ENCODE assay signal across 8 cellular contexts in genomic region chr14:102314242-102315011, GRCh38. TPM values are rescaled to one million over a fixed set of nuclear protein-coding genes. Genes with fewer than 3 reads are reported as not detected.
DNase-seq lines count a peak whose midpoint lies in the region; ATAC-seq and TF ChIP-seq lines count a peak whose summit lies in the region.

No MANE protein-coding gene starts in this region.

- H3K27me3 ChIP-seq in duodenal mucosa (ENCODE audit: control insufficient read depth in 1 of 2, insufficient read depth in 2 of 2, low read length in 2 of 2) = no peaks in the 10 kb centered on the region
- no peaks in the 10 kb centered on the region for H3K27me3 ChIP-seq in lower lobe of right lung (ENCODE audit: low read depth)

- H3K36me3 ChIP-seq in duodenal mucosa (ENCODE audit: control insufficient read depth in 1 of 2, insufficient read depth in 2 of 2, low read length in 2 of 2) (no peaks in the 10 kb centered on the region), lower lobe of right lung (no peaks in the 10 kb centered on the region)

- peak; percentile 98 for TF ChIP-seq CTCF in lower lobe of right lung (IDR thresholded peaks at IDR 0.05)

- intact Hi-C loops in lower lobe of right lung (cut with DNase I) = no loop called here

- peaks cover 12 to 36% of the 10 kb centered on the region in 2 donors for H3K4me1 ChIP-seq in duodenal mucosa (ENCODE audit: control insufficient read depth in 1 of 2, insufficient read depth in 2 of 2, low read length in 2 of 2)
- H3K4me1 ChIP-seq in lower lobe of right lung = peaks cover 38% of the 10 kb centered on the region

- peak overlapping the region; percentile 71 to 85 for H3K4me3 ChIP-seq in duodenal mucosa (ENCODE audit: low read depth in 1 of 2, low read length in 2 of 2)
- H3K4me3 ChIP-seq in lower lobe of right lung = peak overlapping the region; percentile 56

- H3K27ac ChIP-seq in duodenal mucosa (ENCODE audit: low read depth, low read length) = no peak overlapping the region
- H3K27ac ChIP-seq in lower lobe of right lung = peak overlapping the region; percentile 19

- DNase-seq in AG08396 (ENCODE audit: low spot score) (peak; percentile 84), NCI-H460 (ENCODE audit: extremely low read depth, low read depth) (peak; percentile 82), lower lobe of right lung (peak; percentile 91)
- DNase-seq in activated CD4-positive, alpha-beta T cell treated with anti-CD3 and anti-CD28 coated beads, Interleukin-2, amount 50 U/mL, for 1 hour = peak; percentile 78
- peak; percentile 76 to 77 for DNase-seq in stimulated activated CD4-positive, alpha-beta T cell treated with anti-CD3 and anti-CD28 coated beads, Interleukin-4, amount 100 ng/mL, for 4 hours

- H3K9me3 ChIP-seq in duodenal mucosa (ENCODE audit: control insufficient read depth in 1 of 2, low read length in 2 of 2) (no peaks in the 10 kb centered on the region), lower lobe of right lung (no peaks in the 10 kb centered on the region)

- H3K9ac ChIP-seq in duodenal mucosa (ENCODE audit: low read depth in 1 of 2, low read length in 2 of 2) = peak overlapping the region; percentile 20 to 80

- peak; percentile 41 for ATAC-seq in GM18861 (IDR thresholded peaks at IDR 0.05; ENCODE audit: unreplicated experiment)
- peak; percentile 50 for ATAC-seq in HG03139 (IDR thresholded peaks at IDR 0.05; ENCODE audit: unreplicated experiment)
- peak; percentile 80 to 86 for ATAC-seq in lower lobe of right lung

RNA-seq across cellular contexts. Expression of gene ZNF839, which starts 5.1 kb away (rescaled TPM):
- 14.8 and 15.0 TPM in 2 replicates for total RNA-seq in NCI-H460 (2014; rRNA removed; shearing (Covaris generic))
- 42.8 and 46.9 TPM in 2 replicates for polyA plus RNA-seq in NCI-H460 (2014; cell fraction: nucleus; rRNA removed)
- total RNA-seq in lower lobe of right lung = 8.5 TPM

RNA-seq across cellular contexts. Expression of gene MOK, which starts 9.5 kb away (rescaled TPM):
- total RNA-seq in NCI-H460 (2014; rRNA removed; shearing (Covaris generic)) = 65.2 and 70.8 TPM in 2 replicates
- 106 and 162 TPM in 2 replicates for polyA plus RNA-seq in NCI-H460 (2014; cell fraction: nucleus; rRNA removed)
- total RNA-seq in lower lobe of right lung = 15.8 TPM

RNA-seq across cellular contexts. Expression of gene CINP, which starts 48.3 kb away (rescaled TPM):
- total RNA-seq in NCI-H460 (2014; rRNA removed; shearing (Covaris generic)) = 96.7 and 101 TPM in 2 replicates
- 54.0 and 69.8 TPM in 2 replicates for polyA plus RNA-seq in NCI-H460 (2014; cell fraction: nucleus; rRNA removed)
- total RNA-seq in lower lobe of right lung = 34.3 TPM

RNA-seq across cellular contexts. Expression of gene TECPR2, which starts 48.3 kb away (rescaled TPM):
- total RNA-seq in NCI-H460 (2014; rRNA removed; shearing (Covaris generic)) = 2.3 and 3.2 TPM in 2 replicates
- polyA plus RNA-seq in NCI-H460 (2014; cell fraction: nucleus; rRNA removed) = 1.9 and 2.4 TPM in 2 replicates
- total RNA-seq in lower lobe of right lung = 23.2 TPM
